Comparison of ENCODE assay signal across 11 cellular contexts in genomic region chr6:6717953-6718352, GRCh38.
DNase-seq lines count a peak whose midpoint lies in the region; ATAC-seq and TF ChIP-seq lines count a peak whose summit lies in the region.
"Had no signal": no experiment of that assay in that cellular context is flagged by ENCODE, and none has a peak within 500 bp of the region (broad histone marks: within the 10 kb centered on the region; RNA-seq: fewer than 3 reads in every experiment).

No MANE protein-coding gene starts in this region.

- H3K9me3 ChIP-seq in Loucy (ENCODE audit: insufficient read depth, low read depth, low read length) (no peaks in the 10 kb centered on the region), MM.1S (replicated peaks; ENCODE audit: insufficient read depth, low read length) (no peaks in the 10 kb centered on the region)

- H3K36me3 ChIP-seq in Loucy (ENCODE audit: insufficient read depth, low read length) (no peaks in the 10 kb centered on the region), MM.1S (replicated peaks; ENCODE audit: insufficient read depth, low read length) (no peaks in the 10 kb centered on the region)

- H3K27ac ChIP-seq in MM.1S (ENCODE audit: low read length) = no peak overlapping the region

- peak overlapping the region; percentile 63 for H3K4me2 ChIP-seq in Loucy (ENCODE audit: low read depth, low read length, poor library complexity, severe bottlenecking)
- no peak overlapping the region for H3K4me2 ChIP-seq in MM.1S (ENCODE audit: low read depth, low read length)

- DNase-seq in SIG-M5 (lab: John Stamatoyannopoulos, UW) (peak; percentile 40), fibroblast of villous mesenchyme (ENCODE audit: low read depth) (peak; percentile 61), renal cortical epithelial cell (ENCODE audit: low read depth) (peak; percentile 19), NCI-H2196 treated with DMSO at 0.1 percent for 48 hours (lab: John Stamatoyannopoulos, UW; ENCODE audit: unreplicated experiment) (no peak), MM.1S (no peak)
- no peak for DNase-seq in activated CD4-positive, alpha-beta T cell treated with anti-CD3 and anti-CD28 coated beads, Interleukin-2, amount 50 U/mL, for 48 hours
- DNase-seq: activated effector memory CD4-positive, alpha-beta T cell treated with Interleukin-2 at 50 U/mL for 16 hours; NCI-H146; small intestine had no signal

- H3K9ac ChIP-seq in Loucy (ENCODE audit: low read depth, low read length, poor library complexity, severe bottlenecking) (peak overlapping the region; percentile 51), MM.1S (ENCODE audit: low read length) (no peak overlapping the region)

- ATAC-seq in HG03097 (IDR thresholded peaks at IDR 0.05; ENCODE audit: low FRiP score, unreplicated experiment) = no peak

- H2AFZ ChIP-seq in Loucy (ENCODE audit: low read length) (peak overlapping the region; percentile 47), MM.1S (ENCODE audit: low read length) (no peak overlapping the region)

- no peaks in the 10 kb centered on the region for H3K9me2 ChIP-seq in Loucy (replicated peaks; ENCODE audit: low read depth, low read length)
- H3K9me2 ChIP-seq in MM.1S (replicated peaks; ENCODE audit: insufficient read depth, low read length) = no peaks in the 10 kb centered on the region

- TF ChIP-seq CTCF in Loucy (conservative IDR thresholded peaks at IDR 0.05; ENCODE audit: low read length) (no peak), fibroblast of villous mesenchyme (IDR thresholded peaks at IDR 0.05; ENCODE audit: insufficient read depth, low read depth, low read length) (no peak), MM.1S (IDR thresholded peaks at IDR 0.05; ENCODE audit: low read length) (no peak)

- no peaks in the 10 kb centered on the region for H3F3A ChIP-seq in Loucy (ENCODE audit: low read depth)
- no peaks in the 10 kb centered on the region for H3F3A ChIP-seq in MM.1S (ENCODE audit: insufficient read depth, low read length)

- no peaks in the 10 kb centered on the region for H3K79me2 ChIP-seq in Loucy (ENCODE audit: insufficient read depth, low read length)
- H3K79me2 ChIP-seq in MM.1S (ENCODE audit: low read length) = no peaks in the 10 kb centered on the region

- H3K4me3 ChIP-seq in Loucy (ENCODE audit: low read length, poor library complexity, severe bottlenecking) (peak overlapping the region; percentile 11), fibroblast of villous mesenchyme (ENCODE audit: low read depth, low read length) (no peak overlapping the region), MM.1S (ENCODE audit: low read length) (no peak overlapping the region)

- peaks cover 57% of the 10 kb centered on the region for H3K4me1 ChIP-seq in Loucy (ENCODE audit: insufficient read depth, low read length, poor library complexity, severe bottlenecking)
- H3K4me1 ChIP-seq in MM.1S (ENCODE audit: low read length) = no peaks in the 10 kb centered on the region

- H3K27me3 ChIP-seq in Loucy (ENCODE audit: insufficient read depth, low read length, poor library complexity, severe bottlenecking) (no peaks in the 10 kb centered on the region), MM.1S (replicated peaks; ENCODE audit: insufficient read depth, low read length) (no peaks in the 10 kb centered on the region)

- no peaks in the 10 kb centered on the region for H4K20me1 ChIP-seq in Loucy (ENCODE audit: insufficient read depth, low read length, poor library complexity, severe bottlenecking)
- no peaks in the 10 kb centered on the region for H4K20me1 ChIP-seq in MM.1S (ENCODE audit: insufficient read depth, low read length)

Comparison
In these comparisons a context has a peak if more than half of its experiments do, and no peak if none do; other contexts are left out.
1. DNase-seq: peak in SIG-M5 (single experiment), fibroblast of villous mesenchyme (single experiment) and renal cortical epithelial cell (single experiment); none in NCI-H2196 treated with DMSO at 0.1 percent for 48 hours (single experiment), activated CD4-positive, alpha-beta T cell treated with anti-CD3 and anti-CD28 coated beads, Interleukin-2, amount 50 U/mL, for 48 hours (0 of 2) and MM.1S (single experiment).